1 cellular context compared by ENCODE assay signal in the genomic region with DNA sequence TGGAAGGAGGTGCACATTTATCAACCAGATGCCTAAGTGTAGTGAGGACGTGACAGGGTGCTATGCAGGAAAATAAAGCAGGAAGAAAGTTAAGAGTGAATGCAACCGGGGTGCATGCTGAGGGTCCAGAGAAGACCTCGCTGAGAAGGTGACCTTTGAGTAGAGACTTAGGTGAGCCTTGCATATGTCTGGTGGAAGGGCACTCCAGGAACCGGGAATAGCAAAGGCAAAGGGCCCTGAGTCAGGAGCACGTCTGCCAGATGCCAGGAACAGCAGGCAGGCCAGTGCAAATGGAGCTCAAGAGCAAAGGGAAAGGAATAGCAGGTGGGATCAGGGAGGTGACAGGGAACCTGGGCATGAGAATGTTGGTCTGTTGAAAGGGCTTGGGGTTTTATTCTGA.
TF ChIP-seq lines count a peak whose summit lies in the region.

No MANE protein-coding gene starts in this region.

TF ChIP-seq in HepG2, 621 proteins besides CTCF, POLR2A, EP300 and RAD21 (continued from another document):
- no peak; the same call in 1 of the 2 replicates for TF ChIP-seq ZNF598 (CRISPR knock-in tag; IDR thresholded peaks at IDR 0.05; ENCODE audit: borderline replicate concordance)
- TF ChIP-seq, protein P1, sequence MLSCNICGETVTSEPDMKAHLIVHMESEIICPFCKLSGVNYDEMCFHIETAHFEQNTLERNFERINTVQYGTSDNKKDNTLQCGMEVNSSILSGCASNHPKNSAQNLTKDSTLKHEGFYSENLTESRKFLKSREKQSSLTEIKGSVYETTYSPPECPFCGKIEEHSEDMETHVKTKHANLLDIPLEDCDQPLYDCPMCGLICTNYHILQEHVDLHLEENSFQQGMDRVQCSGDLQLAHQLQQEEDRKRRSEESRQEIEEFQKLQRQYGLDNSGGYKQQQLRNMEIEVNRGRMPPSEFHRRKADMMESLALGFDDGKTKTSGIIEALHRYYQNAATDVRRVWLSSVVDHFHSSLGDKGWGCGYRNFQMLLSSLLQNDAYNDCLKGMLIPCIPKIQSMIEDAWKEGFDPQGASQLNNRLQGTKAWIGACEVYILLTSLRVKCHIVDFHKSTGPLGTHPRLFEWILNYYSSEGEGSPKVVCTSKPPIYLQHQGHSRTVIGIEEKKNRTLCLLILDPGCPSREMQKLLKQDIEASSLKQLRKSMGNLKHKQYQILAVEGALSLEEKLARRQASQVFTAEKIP (CRISPR knock-in tag; IDR thresholded peaks at IDR 0.05; ENCODE audit: borderline replicate concordance): no peak
- TF ChIP-seq AGO2 (optimal IDR thresholded peaks at IDR 0.05; ENCODE audit: low read depth, low read length): no peak
- TF ChIP-seq AKAP8 (CRISPR knock-in tag; IDR thresholded peaks at IDR 0.05): no peak
- TF ChIP-seq HES4 (CRISPR knock-in tag; IDR thresholded peaks at IDR 0.05; ENCODE audit: borderline replicate concordance): 0 out of 2 replicates have a peak, but pooled peaks have one; percentile 13
- TF ChIP-seq RFX5 (IDR thresholded peaks at IDR 0.05; ENCODE audit: low read depth, low read length): no peak
- no peak for TF ChIP-seq TCF7 (IDR thresholded peaks at IDR 0.05; ENCODE audit: low read depth)
- TF ChIP-seq XRCC5 (optimal IDR thresholded peaks at IDR 0.05; ENCODE audit: low read length): no peak
- no peak for TF ChIP-seq HNF4G (IDR thresholded peaks at IDR 0.05; ENCODE audit: borderline replicate concordance, low read depth, low read length)
- TF ChIP-seq HNF4G (CRISPR knock-in tag; IDR thresholded peaks at IDR 0.05; ENCODE audit: borderline replicate concordance, low read depth): no peak
- TF ChIP-seq REXO4 (CRISPR knock-in tag; IDR thresholded peaks at IDR 0.05; ENCODE audit: borderline replicate concordance): no peak
- no peak for TF ChIP-seq ZFP36L1 (CRISPR knock-in tag; IDR thresholded peaks at IDR 0.05)
- TF ChIP-seq, protein P2, sequence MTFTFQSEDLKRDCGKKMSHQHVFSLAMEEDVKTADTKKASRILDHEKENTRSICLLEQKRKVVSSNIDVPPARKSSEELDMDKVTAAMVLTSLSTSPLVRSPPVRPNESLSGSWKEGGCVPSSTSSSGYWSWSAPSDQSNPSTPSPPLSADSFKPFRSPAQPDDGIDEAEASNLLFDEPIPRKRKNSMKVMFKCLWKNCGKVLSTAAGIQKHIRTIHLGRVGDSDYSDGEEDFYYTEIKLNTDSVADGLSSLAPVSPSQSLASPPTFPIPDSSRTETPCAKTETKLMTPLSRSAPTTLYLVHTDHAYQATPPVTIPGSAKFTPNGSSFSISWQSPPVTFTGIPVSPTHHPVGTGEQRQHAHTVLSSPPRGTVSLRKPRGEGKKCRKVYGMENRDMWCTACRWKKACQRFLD (CRISPR knock-in tag; IDR thresholded peaks at IDR 0.05; ENCODE audit: borderline replicate concordance): no peak
- TF ChIP-seq HMGA1 (CRISPR knock-in tag; conservative IDR thresholded peaks at IDR 0.05): no peak
- no peak for TF ChIP-seq GTF3A (CRISPR knock-in tag; conservative IDR thresholded peaks at IDR 0.05)
- TF ChIP-seq, protein P3, sequence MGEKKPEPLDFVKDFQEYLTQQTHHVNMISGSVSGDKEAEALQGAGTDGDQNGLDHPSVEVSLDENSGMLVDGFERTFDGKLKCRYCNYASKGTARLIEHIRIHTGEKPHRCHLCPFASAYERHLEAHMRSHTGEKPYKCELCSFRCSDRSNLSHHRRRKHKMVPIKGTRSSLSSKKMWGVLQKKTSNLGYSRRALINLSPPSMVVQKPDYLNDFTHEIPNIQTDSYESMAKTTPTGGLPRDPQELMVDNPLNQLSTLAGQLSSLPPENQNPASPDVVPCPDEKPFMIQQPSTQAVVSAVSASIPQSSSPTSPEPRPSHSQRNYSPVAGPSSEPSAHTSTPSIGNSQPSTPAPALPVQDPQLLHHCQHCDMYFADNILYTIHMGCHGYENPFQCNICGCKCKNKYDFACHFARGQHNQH (CRISPR knock-in tag; IDR thresholded peaks at IDR 0.05): no peak
- no peak for TF ChIP-seq NR2F6 (IDR thresholded peaks at IDR 0.05)
- no peak for TF ChIP-seq NR2F6 (CRISPR knock-in tag; IDR thresholded peaks at IDR 0.05)
- no peak for TF ChIP-seq ZNF34 (CRISPR knock-in tag; IDR thresholded peaks at IDR 0.05; ENCODE audit: borderline replicate concordance)
- no peak for TF ChIP-seq ZFX (CRISPR knock-in tag; IDR thresholded peaks at IDR 0.05; ENCODE audit: low read depth)
- TF ChIP-seq, protein P4, sequence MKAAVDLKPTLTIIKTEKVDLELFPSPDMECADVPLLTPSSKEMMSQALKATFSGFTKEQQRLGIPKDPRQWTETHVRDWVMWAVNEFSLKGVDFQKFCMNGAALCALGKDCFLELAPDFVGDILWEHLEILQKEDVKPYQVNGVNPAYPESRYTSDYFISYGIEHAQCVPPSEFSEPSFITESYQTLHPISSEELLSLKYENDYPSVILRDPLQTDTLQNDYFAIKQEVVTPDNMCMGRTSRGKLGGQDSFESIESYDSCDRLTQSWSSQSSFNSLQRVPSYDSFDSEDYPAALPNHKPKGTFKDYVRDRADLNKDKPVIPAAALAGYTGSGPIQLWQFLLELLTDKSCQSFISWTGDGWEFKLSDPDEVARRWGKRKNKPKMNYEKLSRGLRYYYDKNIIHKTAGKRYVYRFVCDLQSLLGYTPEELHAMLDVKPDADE (CRISPR knock-in tag; IDR thresholded peaks at IDR 0.05): no peak
- no peak for TF ChIP-seq NCOA2 (CRISPR knock-in tag; IDR thresholded peaks at IDR 0.05)
- TF ChIP-seq FOXC1 (CRISPR knock-in tag; IDR thresholded peaks at IDR 0.05; ENCODE audit: borderline replicate concordance): no peak
- 0 out of 2 replicates have a peak, but pooled peaks have one; percentile 21 for TF ChIP-seq MYC (CRISPR knock-in tag; IDR thresholded peaks at IDR 0.05; ENCODE audit: borderline replicate concordance)
- no peak for TF ChIP-seq ZNF264 (CRISPR knock-in tag; IDR thresholded peaks at IDR 0.05)
- TF ChIP-seq CBX5 (CRISPR knock-in tag; IDR thresholded peaks at IDR 0.05; ENCODE audit: borderline replicate concordance): no peak
- TF ChIP-seq, protein P5, sequence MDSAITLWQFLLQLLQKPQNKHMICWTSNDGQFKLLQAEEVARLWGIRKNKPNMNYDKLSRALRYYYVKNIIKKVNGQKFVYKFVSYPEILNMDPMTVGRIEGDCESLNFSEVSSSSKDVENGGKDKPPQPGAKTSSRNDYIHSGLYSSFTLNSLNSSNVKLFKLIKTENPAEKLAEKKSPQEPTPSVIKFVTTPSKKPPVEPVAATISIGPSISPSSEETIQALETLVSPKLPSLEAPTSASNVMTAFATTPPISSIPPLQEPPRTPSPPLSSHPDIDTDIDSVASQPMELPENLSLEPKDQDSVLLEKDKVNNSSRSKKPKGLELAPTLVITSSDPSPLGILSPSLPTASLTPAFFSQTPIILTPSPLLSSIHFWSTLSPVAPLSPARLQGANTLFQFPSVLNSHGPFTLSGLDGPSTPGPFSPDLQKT (CRISPR knock-in tag; IDR thresholded peaks at IDR 0.05; ENCODE audit: borderline replicate concordance): no peak
- TF ChIP-seq, protein P6, sequence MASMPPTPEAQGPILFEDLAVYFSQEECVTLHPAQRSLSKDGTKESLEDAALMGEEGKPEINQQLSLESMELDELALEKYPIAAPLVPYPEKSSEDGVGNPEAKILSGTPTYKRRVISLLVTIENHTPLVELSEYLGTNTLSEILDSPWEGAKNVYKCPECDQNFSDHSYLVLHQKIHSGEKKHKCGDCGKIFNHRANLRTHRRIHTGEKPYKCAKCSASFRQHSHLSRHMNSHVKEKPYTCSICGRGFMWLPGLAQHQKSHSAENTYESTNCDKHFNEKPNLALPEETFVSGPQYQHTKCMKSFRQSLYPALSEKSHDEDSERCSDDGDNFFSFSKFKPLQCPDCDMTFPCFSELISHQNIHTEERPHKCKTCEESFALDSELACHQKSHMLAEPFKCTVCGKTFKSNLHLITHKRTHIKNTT (CRISPR knock-in tag; IDR thresholded peaks at IDR 0.05): no peak
- TF ChIP-seq NFIC (IDR thresholded peaks at IDR 0.05; ENCODE audit: low read length): no peak
- TF ChIP-seq ZNF83 (CRISPR knock-in tag; IDR thresholded peaks at IDR 0.05; ENCODE audit: borderline replicate concordance): no peak
- no peak for TF ChIP-seq JDP2 (CRISPR knock-in tag; IDR thresholded peaks at IDR 0.05; ENCODE audit: borderline replicate concordance)
- no peak for TF ChIP-seq ZNF230 (CRISPR knock-in tag; IDR thresholded peaks at IDR 0.05)
- TF ChIP-seq, protein P7, sequence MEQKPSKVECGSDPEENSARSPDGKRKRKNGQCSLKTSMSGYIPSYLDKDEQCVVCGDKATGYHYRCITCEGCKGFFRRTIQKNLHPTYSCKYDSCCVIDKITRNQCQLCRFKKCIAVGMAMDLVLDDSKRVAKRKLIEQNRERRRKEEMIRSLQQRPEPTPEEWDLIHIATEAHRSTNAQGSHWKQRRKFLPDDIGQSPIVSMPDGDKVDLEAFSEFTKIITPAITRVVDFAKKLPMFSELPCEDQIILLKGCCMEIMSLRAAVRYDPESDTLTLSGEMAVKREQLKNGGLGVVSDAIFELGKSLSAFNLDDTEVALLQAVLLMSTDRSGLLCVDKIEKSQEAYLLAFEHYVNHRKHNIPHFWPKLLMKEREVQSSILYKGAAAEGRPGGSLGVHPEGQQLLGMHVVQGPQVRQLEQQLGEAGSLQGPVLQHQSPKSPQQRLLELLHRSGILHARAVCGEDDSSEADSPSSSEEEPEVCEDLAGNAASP (CRISPR knock-in tag; IDR thresholded peaks at IDR 0.05; ENCODE audit: borderline replicate concordance): no peak
- no peak for TF ChIP-seq SOX6 (IDR thresholded peaks at IDR 0.05)
- TF ChIP-seq SOX6 (CRISPR knock-in tag; IDR thresholded peaks at IDR 0.05): no peak
TF ChIP-seq in HepG2: peak in this region for 9.
